11 cellular contexts compared by ENCODE assay signal in genomic region chr1:100452641-100453040, GRCh38.
DNase-seq lines count a peak whose midpoint lies in the region; ATAC-seq and TF ChIP-seq lines count a peak whose summit lies in the region.
"Had no signal": no experiment of that assay in that cellular context is flagged by ENCODE, and none has a peak within 500 bp of the region (broad histone marks: within the 10 kb centered on the region; RNA-seq: fewer than 3 reads in every experiment).

No MANE protein-coding gene starts in this region.

- H3K4me1 Mint-ChIP-seq in MCF 10A (ENCODE audit: insufficient read depth, unreplicated experiment): no peaks in the 10 kb centered on the region

- no peaks in the 10 kb centered on the region for H3K36me3 ChIP-seq in MM.1S (replicated peaks; ENCODE audit: insufficient read depth, low read length)

- H3K4me2 ChIP-seq in MM.1S (ENCODE audit: low read depth, low read length): peak overlapping the region; percentile 41; the same call in 1 of the 2 replicates

- H2AFZ ChIP-seq in MM.1S (ENCODE audit: low read length): no peak overlapping the region

- peak; percentile 60 for DNase-seq in MM.1S
- no peak for DNase-seq in left colon
- no peak for DNase-seq in Right ventricle myocardium inferior (ENCODE audit: missing footprints)
- no peak for DNase-seq in T-helper 9 cell
- DNase-seq in mesenteric fat pad (ENCODE audit: low spot score): no peak
- no peak for DNase-seq in MCF 10A (ENCODE audit: unreplicated experiment)
- DNase-seq: activated CD4-positive, alpha-beta T cell treated with anti-CD3 and anti-CD28 coated beads, Interleukin-2, amount 50 U/mL, for 4 hours; NCI-H82; stimulated activated CD4-positive, alpha-beta T cell treated with anti-CD3 and anti-CD28 coated beads, Interleukin-2, amount 100 ng/mL, for 24 hours had no signal

- H3K9me3 ChIP-seq in MM.1S (replicated peaks; ENCODE audit: insufficient read depth, low read length): no peaks in the 10 kb centered on the region

- H3K27me3 ChIP-seq in MM.1S (replicated peaks; ENCODE audit: insufficient read depth, low read length): no peaks in the 10 kb centered on the region

- H3K27me3 Mint-ChIP-seq in MCF 10A (ENCODE audit: insufficient read depth, unreplicated experiment): no peaks in the 10 kb centered on the region

- no peaks in the 10 kb centered on the region for H3K9me2 ChIP-seq in MM.1S (replicated peaks; ENCODE audit: insufficient read depth, low read length)

- no TSS peak for BruUV-seq in MCF 10A (replicated peaks; lab: Mats Ljungman, UMichigan)

- intact Hi-C loops in left colon (cut with DNase I, micrococcal nuclease) (no loop called here), Right ventricle myocardium inferior (cut with DNase I) (loop anchor here (10.0 kb wide), 1 partner anchor 168 kb away; no protein-coding TSS in a partner anchor), MCF 10A (cut with micrococcal nuclease) (no loop called here)

- no peaks in the 10 kb centered on the region for H3K36me3 Mint-ChIP-seq in MCF 10A (ENCODE audit: insufficient read depth, unreplicated experiment)

- TF ChIP-seq CTCF in MM.1S (IDR thresholded peaks at IDR 0.05; ENCODE audit: low read length) (no peak), MCF 10A (IDR thresholded peaks at IDR 0.05; ENCODE audit: unreplicated experiment) (no peak)

- no peaks in the 10 kb centered on the region for H4K20me1 ChIP-seq in MM.1S (ENCODE audit: insufficient read depth, low read length)

- CTCF ChIA-PET in MCF 10A (lab: Yijun Ruan, JAX): interaction anchor here (0.6 to 14.2 kb wide), 5 partner anchors 9 to 414 kb away, joined by 3 to 310 read pairs (median 6); no protein-coding TSS in a partner anchor

- H3K4me3 ChIP-seq in MM.1S (ENCODE audit: low read length): no peak overlapping the region

- H3K9ac ChIP-seq in MM.1S (ENCODE audit: low read length): no peak overlapping the region

- ATAC-seq in GM18502 (IDR thresholded peaks at IDR 0.05; ENCODE audit: poor library complexity, unreplicated experiment) (peak; percentile 87), GM21717 (IDR thresholded peaks at IDR 0.05; ENCODE audit: unreplicated experiment) (peak; percentile 65), left colon (peak; percentile 72), Right ventricle myocardium inferior (no peak)

- no peak overlapping the region for H3K27ac Mint-ChIP-seq in MCF 10A (ENCODE audit: low read depth, unreplicated experiment)

- no peaks in the 10 kb centered on the region for H3K9me3 Mint-ChIP-seq in MCF 10A (ENCODE audit: unreplicated experiment)

- POLR2A ChIA-PET in MCF 10A (lab: Yijun Ruan, JAX): no interaction called here

- H3K4me1 ChIP-seq in MM.1S (ENCODE audit: low read length): peaks cover 6% of the 10 kb centered on the region

- H3K27ac ChIP-seq in MM.1S (ENCODE audit: low read length): peak overlapping the region; percentile 51; the same call in 1 of the 2 replicates

- no peaks in the 10 kb centered on the region for H3K79me2 ChIP-seq in MM.1S (ENCODE audit: low read length)

- no peak overlapping the region for H3K4me3 Mint-ChIP-seq in MCF 10A (ENCODE audit: unreplicated experiment)

- no peaks in the 10 kb centered on the region for H3F3A ChIP-seq in MM.1S (ENCODE audit: insufficient read depth, low read length)
